ENCODE assay signal across 26 cellular contexts in genomic region chr12:95520825-95521224, GRCh38. TPM values are rescaled to one million over a fixed set of nuclear protein-coding genes. Genes with fewer than 3 reads are reported as not detected.
"Had no signal": no experiment of that assay in that cellular context is flagged by ENCODE, and none has a peak within 500 bp of the region (broad histone marks: within the 10 kb centered on the region; RNA-seq: fewer than 3 reads in every experiment).

No MANE protein-coding gene starts in this region.

- H3K4me3 ChIP-seq: cardiac muscle cell, Peyer's patch, SJCRH30 had no signal

- H3K4me1 Mint-ChIP-seq: activated CD4-positive, alpha-beta memory T cell treated with anti-CD3 and anti-CD28 coated beads, Interleukin-2, amount 10 ng/mL, durations not matched to agents 7 days and 5 days; activated CD4-positive, alpha-beta T cell treated with anti-CD3 and anti-CD28 coated beads, Interleukin-2, amount 10 ng/mL, durations not matched to agents 7 days and 5 days had no signal

- H3K27ac ChIP-seq: brain microvascular endothelial cell, cardiac muscle cell, Peyer's patch, RWPE1, SJCRH30 had no signal

- H3K9me3 ChIP-seq: Peyer's patch, SJCRH30, SK-N-SH had no signal

- H3K4me3 Mint-ChIP-seq: activated CD4-positive, alpha-beta memory T cell treated with anti-CD3 and anti-CD28 coated beads, Interleukin-2, amount 10 ng/mL, durations not matched to agents 7 days and 5 days; activated CD4-positive, alpha-beta T cell treated with anti-CD3 and anti-CD28 coated beads, Interleukin-2, amount 10 ng/mL, durations not matched to agents 7 days and 5 days; activated naive CD4-positive, alpha-beta T cell treated with anti-CD3 and anti-CD28 coated beads, Interleukin-2, amount 50 U/mL, for 24 hours; activated T-helper 1 cell treated with anti-CD3 and anti-CD28 coated beads, Interleukin-12 subunit alpha, Interleukin-12 subunit beta, Interleukin-2, Interleukin-4 antibody, amounts not matched to agents 30 ng/mL and 10 ng/mL and 1 ng/mL, durations not matched to agents 14 hours and 24 hours and 36 hours had no signal

- H3K27me3 Mint-ChIP-seq: activated CD4-positive, alpha-beta memory T cell treated with anti-CD3 and anti-CD28 coated beads, Interleukin-2, amount 10 ng/mL, durations not matched to agents 7 days and 5 days; activated CD4-positive, alpha-beta T cell treated with anti-CD3 and anti-CD28 coated beads, Interleukin-2, amount 10 ng/mL, durations not matched to agents 7 days and 5 days; activated naive CD4-positive, alpha-beta T cell treated with anti-CD3 and anti-CD28 coated beads, Interleukin-2, amount 50 U/mL, for 24 hours had no signal

- H3K27me3 ChIP-seq: brain microvascular endothelial cell, cardiac muscle cell, Peyer's patch, SJCRH30 had no signal

- H3K27ac Mint-ChIP-seq: activated CD4-positive, alpha-beta memory T cell treated with anti-CD3 and anti-CD28 coated beads, Interleukin-2, amount 10 ng/mL, durations not matched to agents 7 days and 5 days; activated CD4-positive, alpha-beta T cell treated with anti-CD3 and anti-CD28 coated beads, Interleukin-2, amount 10 ng/mL, durations not matched to agents 7 days and 5 days; activated naive CD4-positive, alpha-beta T cell treated with anti-CD3 and anti-CD28 coated beads, Interleukin-2, amount 50 U/mL, for 24 hours; activated T-helper 1 cell treated with anti-CD3 and anti-CD28 coated beads, Interleukin-12 subunit alpha, Interleukin-12 subunit beta, Interleukin-2, Interleukin-4 antibody, amounts not matched to agents 30 ng/mL and 10 ng/mL and 1 ng/mL, durations not matched to agents 14 hours and 24 hours and 36 hours had no signal

- H3K4me2 ChIP-seq: SK-N-SH had no signal

- H3K36me3 ChIP-seq: brain microvascular endothelial cell, cardiac muscle cell, Peyer's patch had no signal

- H3K4me1 ChIP-seq: Peyer's patch, SJCRH30 had no signal

- H3K9ac ChIP-seq: SK-N-SH had no signal

- H3K9me3 Mint-ChIP-seq: activated CD4-positive, alpha-beta memory T cell treated with anti-CD3 and anti-CD28 coated beads, Interleukin-2, amount 10 ng/mL, durations not matched to agents 7 days and 5 days; activated CD4-positive, alpha-beta T cell treated with anti-CD3 and anti-CD28 coated beads, Interleukin-2, amount 10 ng/mL, durations not matched to agents 7 days and 5 days; activated naive CD4-positive, alpha-beta T cell treated with anti-CD3 and anti-CD28 coated beads, Interleukin-2, amount 50 U/mL, for 24 hours; activated T-helper 1 cell treated with anti-CD3 and anti-CD28 coated beads, Interleukin-12 subunit alpha, Interleukin-12 subunit beta, Interleukin-2, Interleukin-4 antibody, amounts not matched to agents 30 ng/mL and 10 ng/mL and 1 ng/mL, durations not matched to agents 14 hours and 24 hours and 36 hours had no signal

- DNase-seq: activated CD4-positive, alpha-beta memory T cell treated with anti-CD3 and anti-CD28 coated beads, Interleukin-2, amount 10 ng/mL, durations not matched to agents 7 days and 5 days; activated CD4-positive, alpha-beta T cell treated with anti-CD3 and anti-CD28 coated beads, Interleukin-2, amount 10 ng/mL, durations not matched to agents 7 days and 5 days; activated CD4-positive, CD25-positive, alpha-beta regulatory T cell; activated CD8-positive, alpha-beta memory T cell treated with anti-CD3 and anti-CD28 coated beads, Interleukin-2, amount 50 U/mL, for 4 hours; activated effector memory CD4-positive, alpha-beta T cell treated with Interleukin-2 at 50 U/mL for 16 hours; activated naive CD4-positive, alpha-beta T cell; brain microvascular endothelial cell; KBM-7; NCI-H1048; NCI-H146; NCI-H187 treated with DMSO at 0.1 percent for 48 hours; NCI-H2081 treated with DMSO at 0.1 percent for 48 hours; NCI-H2227 treated with DMSO at 0.1 percent for 48 hours; NCI-H446 treated with DMSO at 0.1 percent for 48 hours; NCI-H526; NCI-H774; Peyer's patch; Right ventricle myocardium superior; SJCRH30; SK-N-SH; T-helper 1 cell had no signal

RNA-seq across cellular contexts. Expression of gene USP44, which starts 30.5 kb away (rescaled TPM):
- total RNA-seq: LHCN-M2 had no signal
